ENCODE assay signal across 1 cellular context in genomic region chr17:28657756-28658155, GRCh38.
A peak's percentile ranks its signal among the peaks of the same experiment; 100 is the strongest.
TF ChIP-seq lines count a peak whose summit lies in the region.

No MANE protein-coding gene starts in this region.

TF ChIP-seq in HCT116, 20 proteins besides CTCF, POLR2A, EP300 and RAD21:
- TF ChIP-seq SIN3A (IDR thresholded peaks at IDR 0.05; ENCODE audit: low read depth) (no peak), FOSL1 (IDR thresholded peaks at IDR 0.05; ENCODE audit: low read depth) (peak; percentile 35; the same call in 1 of the 2 replicates)
